ENCODE assay signal across 8 cellular contexts in the genomic region with DNA sequence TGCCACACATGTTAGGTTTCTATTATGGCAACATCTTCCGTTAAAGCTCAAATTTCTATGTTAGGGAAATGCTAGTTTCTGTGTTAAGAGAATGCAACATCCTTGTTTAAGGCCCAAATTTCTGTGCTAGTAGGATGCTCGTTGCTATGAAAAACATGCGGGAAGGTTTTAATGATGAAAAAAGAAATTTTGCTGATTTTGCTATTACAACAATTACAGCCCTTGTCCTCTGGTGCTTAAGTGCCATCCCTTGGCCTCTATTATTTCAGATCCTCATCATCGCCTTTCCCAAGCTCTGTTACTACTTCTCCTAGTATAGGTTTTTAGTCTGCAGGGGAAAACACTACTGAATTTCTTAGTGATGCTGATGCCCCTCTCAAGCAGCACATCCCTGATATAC.
"Had no signal": no experiment of that assay in that cellular context is flagged by ENCODE, and none has a peak within 500 bp of the region (broad histone marks: within the 10 kb centered on the region; RNA-seq: fewer than 3 reads in every experiment).

No MANE protein-coding gene starts in this region.

- ATAC-seq: GM12878 had no signal

- DNase-seq: GDM1, GF-D8 had no signal

- H3K4me3 ChIP-seq: GM12878 had no signal

- FAIRE-seq: G401.6, GM12878, GM12891, GM12892, GM18507, GM19239 had no signal
